14 cellular contexts compared by ENCODE assay signal in genomic region chr18:6773777-6774176, GRCh38. TPM values are rescaled to one million over a fixed set of nuclear protein-coding genes. Genes with fewer than 3 reads are reported as not detected.
"Had no signal": no experiment of that assay in that cellular context is flagged by ENCODE, and none has a peak within 500 bp of the region (broad histone marks: within the 10 kb centered on the region; RNA-seq: fewer than 3 reads in every experiment).

No MANE protein-coding gene starts in this region.

- H3K4me1 ChIP-seq: breast epithelium, psoas muscle had no signal

- H3K36me3 Mint-ChIP-seq: activated naive CD8-positive, alpha-beta T cell treated with anti-CD3 and anti-CD28 coated beads, Interleukin-2, amount 10 ng/mL, durations not matched to agents 7 days and 5 days had no signal

- H3K4me3 ChIP-seq: psoas muscle had no signal

- H3K9me3 ChIP-seq: breast epithelium, psoas muscle had no signal

- DNase-seq: activated CD4-positive, alpha-beta memory T cell treated with anti-CD3 and anti-CD28 coated beads, Interleukin-2, amount 10 ng/mL, durations not matched to agents 7 days and 5 days; activated gamma-delta T cell; activated naive CD8-positive, alpha-beta T cell treated with anti-CD3 and anti-CD28 coated beads, Interleukin-2, amount 10 ng/mL, durations not matched to agents 7 days and 5 days; activated T-cell treated with anti-CD3 and anti-CD28 coated beads, Interleukin-2, amount 50 U/mL, for 48 hours; anterior cingulate cortex; foreskin melanocyte; occipital lobe; psoas muscle; stimulated activated CD4-positive, alpha-beta T cell treated with anti-CD3 and anti-CD28 coated beads, Interleukin-2, amount 100 ng/mL, for 48 hours; stimulated activated naive CD8-positive, alpha-beta T cell treated with anti-CD3 and anti-CD28 coated beads, Interleukin-15, Interleukin-2, amounts not matched to agents 100 U/mL and 50 U/mL, for 24 hours; SW 1271 had no signal

- H3K27me3 ChIP-seq: breast epithelium had no signal

- H3K27ac ChIP-seq: psoas muscle had no signal

- H3K4me3 Mint-ChIP-seq: activated CD4-positive, alpha-beta memory T cell treated with anti-CD3 and anti-CD28 coated beads, Interleukin-2, amount 10 ng/mL, durations not matched to agents 7 days and 5 days; activated naive CD8-positive, alpha-beta T cell treated with anti-CD3 and anti-CD28 coated beads, Interleukin-2, amount 10 ng/mL, durations not matched to agents 7 days and 5 days; T-helper 2 cell treated with Interferon-gamma antibody and Interleukin-4, amounts not matched to agents 5 μg/mL and 100 μg/mL, for 36 hours had no signal

- ATAC-seq: psoas muscle; stimulated activated naive CD8-positive, alpha-beta T cell treated with anti-CD3 and anti-CD28 coated beads, Interleukin-15, Interleukin-2, amounts not matched to agents 100 U/mL and 50 U/mL, for 24 hours had no signal

- FAIRE-seq: keratinocyte had no signal

- H3K36me3 ChIP-seq: breast epithelium had no signal

- H3K27ac Mint-ChIP-seq: activated CD4-positive, alpha-beta memory T cell treated with anti-CD3 and anti-CD28 coated beads, Interleukin-2, amount 10 ng/mL, durations not matched to agents 7 days and 5 days; activated naive CD8-positive, alpha-beta T cell treated with anti-CD3 and anti-CD28 coated beads, Interleukin-2, amount 10 ng/mL, durations not matched to agents 7 days and 5 days; T-helper 2 cell treated with Interferon-gamma antibody and Interleukin-4, amounts not matched to agents 5 μg/mL and 100 μg/mL, for 36 hours had no signal

- H3K4me1 Mint-ChIP-seq: activated CD4-positive, alpha-beta memory T cell treated with anti-CD3 and anti-CD28 coated beads, Interleukin-2, amount 10 ng/mL, durations not matched to agents 7 days and 5 days; activated naive CD8-positive, alpha-beta T cell treated with anti-CD3 and anti-CD28 coated beads, Interleukin-2, amount 10 ng/mL, durations not matched to agents 7 days and 5 days had no signal

- H3K27me3 Mint-ChIP-seq: activated CD4-positive, alpha-beta memory T cell treated with anti-CD3 and anti-CD28 coated beads, Interleukin-2, amount 10 ng/mL, durations not matched to agents 7 days and 5 days; activated naive CD8-positive, alpha-beta T cell treated with anti-CD3 and anti-CD28 coated beads, Interleukin-2, amount 10 ng/mL, durations not matched to agents 7 days and 5 days had no signal

RNA-seq across cellular contexts. Expression of gene ARHGAP28, which starts 44.3 kb away (rescaled TPM):
- total RNA-seq: activated CD4-positive, alpha-beta memory T cell treated with anti-CD3 and anti-CD28 coated beads, Interleukin-2, amount 10 ng/mL, durations not matched to agents 7 days and 5 days; activated naive CD8-positive, alpha-beta T cell treated with anti-CD3 and anti-CD28 coated beads, Interleukin-2, amount 10 ng/mL, durations not matched to agents 7 days and 5 days had no signal
